In genomic region chr20:36045373-36045714, GRCh38 we compare ENCODE assay signal across 15 cellular contexts.
DNase-seq lines count a peak whose midpoint lies in the region; ATAC-seq, FAIRE-seq and TF ChIP-seq lines count a peak whose summit lies in the region.
"Had no signal": no experiment of that assay in that cellular context is flagged by ENCODE, and none has a peak within 500 bp of the region (broad histone marks: within the 10 kb centered on the region; RNA-seq: fewer than 3 reads in every experiment).

No MANE protein-coding gene starts in this region.

- BruUV-seq in HCT116 (replicated peaks; lab: Mats Ljungman, UMichigan) (no TSS peak), K562 (replicated peaks; lab: Mats Ljungman, UMichigan) (no TSS peak)

- no peaks in the 10 kb centered on the region for H3K9me2 ChIP-seq in HCT116 (ENCODE audit: insufficient read depth)

- peaks cover 2 to 3% of the 10 kb centered on the region in 2 experiments; a peak in 2 of 4 replicates for H3K36me3 ChIP-seq in HCT116 (ENCODE audit: control insufficient read depth in 1 of 2, insufficient read depth in 2 of 2, low read length in 2 of 2)
- H3K36me3 ChIP-seq in K562 (ENCODE audit: control insufficient read depth, insufficient read depth, low read length): peaks cover 14% of the 10 kb centered on the region; the same call in 2 of the 3 replicates

- no peak overlapping the region for H3K4me3 Mint-ChIP-seq in mesothelial cell of epicardium

- TF ChIP-seq RAD21 in HCT116 (IDR thresholded peaks at IDR 0.05; ENCODE audit: low read depth) (no peak), K562 (CRISPR knock-in tag; conservative IDR thresholded peaks at IDR 0.05 in 1 of 2, IDR thresholded peaks at IDR 0.05 in 1 of 2) (no peak)

- no peak for FAIRE-seq in K562 (lab: Jason Lieb, UNC)
- FAIRE-seq: HTR-8/SVneo had no signal

- H3K27me3 ChIP-seq in HCT116 (ENCODE audit: insufficient read depth, low read length): no peaks in the 10 kb centered on the region
- H3K27me3 ChIP-seq in K562 (ENCODE audit: control insufficient read depth in 2 of 2, insufficient read depth in 2 of 2, low read length in 2 of 2): no peaks in the 10 kb centered on the region
- H3K27me3 ChIP-seq: BLaER1 treated with 17β-estradiol and CSF1 and Interleukin-3, amounts not matched to agents 10 nM and 100 nM had no signal

- CTCF ChIA-PET in HCT116 (lab: Charles Lee) (no interaction called here), K562 (lab: Yijun Ruan, JAX; ENCODE audit: low intra/inter-chr PET ratio) (no interaction called here)

- H2AFZ ChIP-seq in HCT116 (ENCODE audit: low read depth, low read length, poor library complexity, severe bottlenecking) (no peak overlapping the region), K562 (ENCODE audit: low read depth, low read length) (no peak overlapping the region)

- H3K4me1 ChIP-seq in HCT116 (ENCODE audit: control insufficient read depth in 1 of 2, insufficient read depth in 2 of 2, low read length in 2 of 2) (0 out of 4 replicates have a peak, but pooled peaks cover 0 to 4% of the 10 kb centered on the region in 2 experiments), K562 (replicated peaks in 1 of 2; ENCODE audit: control insufficient read depth in 2 of 2, insufficient read depth in 2 of 2, low read length in 2 of 2) (peaks cover 0 to 16% of the 10 kb centered on the region in 2 experiments; a peak in 4 of 5 replicates)

- peak; percentile 55 for ATAC-seq in HCT116
- peak; percentile 64 for ATAC-seq in K562
- no peak for ATAC-seq in HG03342 (IDR thresholded peaks at IDR 0.05; ENCODE audit: unreplicated experiment)
- ATAC-seq: Right ventricle myocardium inferior had no signal

- in situ Hi-C loops in G401 (cut with HindIII; ENCODE audit: low sequenced_read_pairs): no loop called here
- in situ Hi-C loops in K562 (cut with MboI): no loop called here

- H4K20me1 ChIP-seq in HCT116 (ENCODE audit: insufficient read depth) (0 out of 2 replicates have a peak, but pooled peaks cover 4% of the 10 kb centered on the region), K562 (replicated peaks; ENCODE audit: control insufficient read depth, insufficient read depth, low read length) (peaks cover 22% of the 10 kb centered on the region)

- H3K9me1 ChIP-seq in K562 (ENCODE audit: control insufficient read depth, insufficient read depth, low read length): peaks cover 11% of the 10 kb centered on the region

- peaks cover 40% of the 10 kb centered on the region for H3K79me2 ChIP-seq in HCT116 (ENCODE audit: insufficient read depth, low read length)
- peaks cover 48% of the 10 kb centered on the region for H3K79me2 ChIP-seq in K562 (ENCODE audit: control insufficient read depth, insufficient read depth, low read length)

- peaks cover 34% of the 10 kb centered on the region for H3K36me3 Mint-ChIP-seq in mesothelial cell of epicardium

- H3K27me3 Mint-ChIP-seq in mesothelial cell of epicardium (ENCODE audit: low read depth): no peaks in the 10 kb centered on the region

- H3K4me1 Mint-ChIP-seq in mesothelial cell of epicardium: peaks cover 30% of the 10 kb centered on the region

- peak; percentile 7 for DNase-seq in G401 (ENCODE audit: low spot score)
- no peak for DNase-seq in HCT116 (ENCODE audit: low read depth, low spot score)
- no peak for DNase-seq in K562 (ENCODE audit: extremely low read depth in 1 of 4, low spot score in 3 of 4)
- no peak for DNase-seq in mesothelial cell of epicardium (ENCODE audit: low spot score in 2 of 2, unreplicated experiment in 2 of 2)
- DNase-seq in pons (ENCODE audit: low spot score): no peak
- DNase-seq in NCI-H1436 (lab: John Stamatoyannopoulos, UW): no peak
- DNase-seq: DMS 273 treated with DMSO at 0.1 percent for 48 hours, EL, NCI-H1048, NCI-H69 had no signal

- no peak overlapping the region for H3K9ac ChIP-seq in HCT116 (ENCODE audit: low read length)
- H3K9ac ChIP-seq in K562 (ENCODE audit: insufficient read depth in 1 of 2, low read depth in 2 of 2, low read length in 2 of 2): no peak overlapping the region
- H3K9ac ChIP-seq: BLaER1 treated with 17β-estradiol and CSF1 and Interleukin-3, amounts not matched to agents 10 nM and 100 nM had no signal

- TF ChIP-seq CTCF in HCT116 (IDR thresholded peaks at IDR 0.05 in 2 of 3, conservative IDR thresholded peaks at IDR 0.05 in 1 of 3; ENCODE audit: borderline replicate concordance in 1 of 3, insufficient read depth in 1 of 3, low read depth in 2 of 3, low read length in 2 of 3) (no peak), K562 (IDR thresholded peaks at IDR 0.05 in 2 of 3, conservative IDR thresholded peaks at IDR 0.05 in 1 of 3; ENCODE audit: insufficient read depth in 2 of 3, low read depth in 1 of 3, low read length in 3 of 3) (no peak), mesothelial cell of epicardium (IDR thresholded peaks at IDR 0.05; ENCODE audit: unreplicated experiment) (no peak)

- peaks cover 4% of the 10 kb centered on the region for H3K9me3 Mint-ChIP-seq in mesothelial cell of epicardium

- no peak overlapping the region for H3K4me3 ChIP-seq in HCT116 (replicated peaks in 1 of 2; ENCODE audit: low read depth in 1 of 2, low read length in 2 of 2)
- H3K4me3 ChIP-seq in K562: no peak overlapping the region
- H3K4me3 ChIP-seq: BLaER1 treated with 17β-estradiol and CSF1 and Interleukin-3, amounts not matched to agents 10 nM and 100 nM; HAP-1 had no signal

- H3K27ac Mint-ChIP-seq in mesothelial cell of epicardium: peak overlapping the region; percentile 22

- POLR2A ChIA-PET in HCT116 (lab: Charles Lee): no interaction called here
- POLR2A ChIA-PET in K562 (lab: Yijun Ruan, JAX): interaction anchor here (1.0 to 2.1 kb wide), 2 partner anchors 11 to 57 kb away, joined by 3 to 7 read pairs; no protein-coding TSS in a partner anchor

- no peak for TF ChIP-seq EP300 in K562 (IDR thresholded peaks at IDR 0.05; ENCODE audit: low read length)

- intact Hi-C loops in HCT116 (cut with micrococcal nuclease): no loop called here
- intact Hi-C loops in K562 (cut with micrococcal nuclease): no loop called here

- TF ChIP-seq POLR2A in HCT116 (IDR thresholded peaks at IDR 0.05; ENCODE audit: borderline replicate concordance, extremely low read depth, insufficient read depth, insufficient read length) (no peak), K562 (conservative IDR thresholded peaks at IDR 0.05) (peak; percentile 60; the same call in 1 of the 2 replicates)

- 79% methylated on average over 2 of the region's 2 CpGs for WGBS in K562 (ENCODE audit: insufficient coverage, low coverage, missing lambda C conversion rate)

- H3K27ac ChIP-seq in HCT116 (ENCODE audit: low read depth, low read length): no peak overlapping the region
- H3K27ac ChIP-seq in K562 (ENCODE audit: extremely low read depth, low read depth, low read length): no peak overlapping the region
- H3K27ac ChIP-seq: BLaER1 treated with 17β-estradiol and CSF1 and Interleukin-3, amounts not matched to agents 10 nM and 100 nM had no signal

- H3K4me2 ChIP-seq in HCT116 (ENCODE audit: low read length) (no peak overlapping the region), K562 (ENCODE audit: insufficient read depth, low read length) (no peak overlapping the region)

- no peaks in the 10 kb centered on the region for H3K9me3 ChIP-seq in HCT116 (ENCODE audit: control insufficient read depth in 1 of 2, insufficient read depth in 1 of 2, low read depth in 1 of 2, low read length in 2 of 2)
- no peaks in the 10 kb centered on the region; the same call in 1 of the 2 replicates for H3K9me3 ChIP-seq in K562 (replicated peaks; ENCODE audit: control insufficient read depth, insufficient read depth, low read depth, low read length)
- H3K9me3 ChIP-seq: BLaER1 treated with 17β-estradiol and CSF1 and Interleukin-3, amounts not matched to agents 10 nM and 100 nM; HAP-1 had no signal

- RAD21 ChIA-PET in HCT116 (lab: Charles Lee; ENCODE audit: low non-redundant PET in 1 of 2, low total read pairs in 2 of 2, uncharacterized antibody in 2 of 2, unreplicated experiment in 2 of 2): no interaction called here

TF ChIP-seq in HCT116, 20 proteins besides CTCF, POLR2A, EP300 and RAD21 (continues in another document):
- no peak for TF ChIP-seq SIN3A (IDR thresholded peaks at IDR 0.05; ENCODE audit: low read depth)

TF ChIP-seq in K562, 482 proteins besides CTCF, POLR2A, EP300 and RAD21:
- TF ChIP-seq SIN3A (IDR thresholded peaks at IDR 0.05; ENCODE audit: borderline replicate concordance in 2 of 2, control insufficient read depth in 1 of 2, low read depth in 2 of 2, low read length in 2 of 2) (0 out of 4 replicates have a peak, but pooled peaks of 1 of the 2 experiments have one; percentile 41), ZNF239 (CRISPR knock-in tag; IDR thresholded peaks at IDR 0.05) (no peak), POLR2B (IDR thresholded peaks at IDR 0.05; ENCODE audit: low read depth, partially characterized antibody) (peak; percentile 63), SUPT5H (IDR thresholded peaks at IDR 0.05) (peak; percentile 60; the same call in 1 of the 2 replicates), THRAP3 (IDR thresholded peaks at IDR 0.05; ENCODE audit: borderline replicate concordance) (0 out of 2 replicates have a peak, but pooled peaks have one; percentile 10), ZNF212 (CRISPR knock-in tag; IDR thresholded peaks at IDR 0.05) (no peak)
